In the genomic region with DNA sequence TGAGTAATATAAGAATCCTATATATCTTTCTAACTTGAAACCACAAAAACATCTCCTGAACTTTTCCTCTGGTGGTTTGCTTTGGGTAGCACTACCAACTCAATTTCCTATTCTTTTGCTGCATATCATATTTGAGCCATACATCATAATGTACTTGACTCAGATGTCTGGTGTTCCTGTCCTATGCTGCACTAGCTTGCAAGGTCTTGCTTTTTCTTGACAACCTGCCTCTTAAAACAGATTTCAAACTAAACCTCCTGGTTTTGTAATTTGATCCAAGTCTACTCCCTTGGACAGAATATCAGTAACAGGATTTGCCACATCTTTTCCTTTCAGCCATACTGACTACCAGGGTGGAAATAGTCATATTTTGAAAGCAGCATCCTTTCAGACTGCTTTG, we compare ENCODE assay signal across 8 cellular contexts.
"Had no signal": no experiment of that assay in that cellular context is flagged by ENCODE, and none has a peak within 500 bp of the region (broad histone marks: within the 10 kb centered on the region; RNA-seq: fewer than 3 reads in every experiment).

No MANE protein-coding gene starts in this region.

- DNase-seq: H9, HCEC 1CT, IMR-90 had no signal

- FAIRE-seq: H1, H54, K562 had no signal

- H2AFZ ChIP-seq: GM23338 had no signal

- H3K4me2 ChIP-seq: GM23338 had no signal

- ATAC-seq: GM23338, K562 had no signal

- H3K27ac ChIP-seq: HL-60 had no signal

- H3K4me3 ChIP-seq: GM23338, K562 had no signal
